Comparison of ENCODE assay signal across 1 cellular context in the genomic region with DNA sequence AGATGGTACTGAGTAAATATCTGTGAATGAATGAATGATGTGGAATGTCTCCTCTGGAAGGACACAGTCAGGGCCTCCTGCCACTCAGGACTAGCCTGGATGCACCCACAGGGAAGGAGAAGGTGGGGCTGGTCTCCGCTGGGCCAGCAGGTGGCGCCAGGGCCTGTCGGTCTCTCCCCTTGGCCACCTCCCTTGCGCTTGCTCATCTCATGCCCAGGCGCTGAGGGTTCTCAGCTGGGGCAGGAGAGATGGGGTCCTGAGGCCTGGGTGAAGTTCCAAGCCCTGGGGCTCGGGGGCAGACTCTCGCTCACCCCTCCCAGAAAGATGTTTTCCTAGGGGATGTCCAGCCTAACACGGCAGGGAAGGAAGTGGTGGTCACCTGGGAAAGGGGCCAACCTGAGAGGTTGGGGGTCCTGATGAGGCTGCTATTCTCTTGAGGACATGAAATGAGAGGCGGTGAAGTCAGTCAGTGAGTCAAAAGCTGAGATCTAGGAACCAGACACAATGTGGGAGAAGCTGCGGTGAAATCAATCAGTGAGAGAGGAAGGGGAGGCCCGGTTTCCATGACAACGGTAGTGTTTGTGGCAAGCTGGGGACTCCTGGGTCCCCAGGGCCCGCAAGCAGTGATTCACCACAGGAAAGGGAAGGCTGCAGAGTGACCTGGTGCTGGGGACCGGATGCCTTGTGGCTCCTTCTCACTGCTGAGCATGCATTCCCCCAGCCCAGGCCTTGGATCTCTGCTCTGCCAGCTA.
A peak's percentile ranks its signal among the peaks of the same experiment; 100 is the strongest.
TF ChIP-seq lines count a peak whose summit lies in the region.

No MANE protein-coding gene starts in this region.

TF ChIP-seq in neural cell, 6 proteins besides CTCF, POLR2A, EP300 and RAD21:
- TF ChIP-seq MXI1 (conservative IDR thresholded peaks at IDR 0.05; ENCODE audit: poor library complexity, severe bottlenecking) (no peak), POLR2AphosphoS5 (IDR thresholded peaks at IDR 0.05) (no peak), SMC3 (conservative IDR thresholded peaks at IDR 0.05; ENCODE audit: poor library complexity) (peak; percentile 79)
TF ChIP-seq in neural cell: peak in this region for 1.
